ENCODE assay signal across 8 cellular contexts in the genomic region with DNA sequence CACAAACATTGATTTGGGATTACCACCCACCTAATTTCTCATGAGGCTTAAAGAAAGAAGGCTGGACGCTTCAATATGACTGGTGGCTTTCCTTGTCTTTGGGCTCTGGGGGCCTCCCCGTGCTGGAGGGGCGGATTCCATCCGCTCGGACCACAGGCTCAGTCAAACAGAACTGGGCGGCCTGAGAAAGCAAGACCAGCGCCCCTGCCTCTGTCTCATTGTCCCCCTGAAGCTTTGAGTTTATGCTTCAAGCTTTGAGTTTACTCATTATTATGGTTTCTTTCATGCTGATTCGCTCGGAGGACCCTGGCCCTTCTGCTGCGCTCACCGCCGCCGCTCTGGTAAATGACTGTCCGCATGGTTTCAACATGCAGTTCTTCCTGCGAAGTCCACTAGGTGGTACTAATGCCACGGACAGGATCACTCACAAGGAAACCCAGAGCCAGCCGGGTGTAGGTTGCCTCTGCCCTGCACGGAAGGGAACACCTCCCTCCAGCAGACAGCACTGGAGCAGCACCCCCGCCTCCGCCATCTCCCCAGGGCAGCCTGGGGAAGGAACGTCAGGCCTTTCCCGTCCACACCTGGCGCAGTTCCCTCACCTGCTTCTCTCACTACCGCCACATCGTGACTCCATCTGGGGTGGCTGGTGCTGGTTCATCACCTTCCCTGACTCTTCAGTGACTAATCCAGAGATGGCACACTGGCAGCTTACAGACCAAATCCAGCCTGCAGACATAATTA. TPM values are rescaled to one million over a fixed set of nuclear protein-coding genes. Genes with fewer than 3 reads are reported as not detected.
DNase-seq lines count a peak whose midpoint lies in the region; ATAC-seq, FAIRE-seq and TF ChIP-seq lines count a peak whose summit lies in the region.

No MANE protein-coding gene starts in this region.

- H3K36me3 ChIP-seq in HUES64 (ENCODE audit: insufficient read depth, low read length) = peaks cover 32% of the 10 kb centered on the region
- peaks cover 74% of the 10 kb centered on the region for H3K36me3 ChIP-seq in OCI-LY3 (replicated peaks; ENCODE audit: low read depth, low read length)
- no peaks in the 10 kb centered on the region for H3K36me3 ChIP-seq in colonic mucosa
- no peaks in the 10 kb centered on the region for H3K36me3 ChIP-seq in kidney (ENCODE audit: control insufficient read depth in 1 of 2, insufficient read depth in 2 of 2, low read length in 2 of 2)

- H3K4me1 ChIP-seq in HUES64 (ENCODE audit: insufficient read depth, low read length) (peaks cover 18% of the 10 kb centered on the region; the same call in 1 of the 2 replicates), OCI-LY3 (ENCODE audit: low read length) (no peaks in the 10 kb centered on the region), colonic mucosa (peaks cover 7% of the 10 kb centered on the region), kidney (ENCODE audit: control insufficient read depth in 1 of 2, insufficient read depth in 1 of 2, low read depth in 1 of 2, low read length in 2 of 2) (peaks cover 3 to 4% of the 10 kb centered on the region in 2 donors)

- intact Hi-C loops in colonic mucosa (cut with DNase I) = loop anchor here (2.0 to 5.0 kb wide), 2 partner anchors 110 to 219 kb away; no protein-coding TSS in a partner anchor
- intact Hi-C loops in kidney (cut with DNase I) = no loop called here

- H3K9me3 Mint-ChIP-seq in stimulated activated naive CD8-positive, alpha-beta T cell treated with anti-CD3 and anti-CD28 coated beads, Interleukin-15, amount 100 ng/mL, for 72 hours = no peaks in the 10 kb centered on the region

- WGBS in HUES64 = 15% methylated on average over 25 of the region's 25 CpGs

- no peak overlapping the region for H3K4me3 Mint-ChIP-seq in stimulated activated naive CD8-positive, alpha-beta T cell treated with anti-CD3 and anti-CD28 coated beads, Interleukin-15, amount 100 ng/mL, for 72 hours

- H3K27ac Mint-ChIP-seq in stimulated activated naive CD8-positive, alpha-beta T cell treated with anti-CD3 and anti-CD28 coated beads, Interleukin-15, amount 100 ng/mL, for 72 hours = peak overlapping the region in 1 of 2 donors; percentile 61

- peak; percentile 50 for DNase-seq in DMS 273 treated with DMSO at 0.1 percent for 48 hours (lab: John Stamatoyannopoulos, UW)
- peak; percentile 87 for DNase-seq in colonic mucosa
- peak; percentile 94 for DNase-seq in kidney
- DNase-seq in stimulated activated naive CD8-positive, alpha-beta T cell treated with anti-CD3 and anti-CD28 coated beads, Interleukin-15, amount 100 ng/mL, for 72 hours = no peak

- peak; percentile 62 for ATAC-seq in stimulated activated naive CD8-positive, alpha-beta T cell treated with anti-CD3 and anti-CD28 coated beads, Interleukin-15, amount 100 ng/mL, for 72 hours
- ATAC-seq in HG02678 (IDR thresholded peaks at IDR 0.05; ENCODE audit: unreplicated experiment) = no peak
- ATAC-seq in HG02610 (IDR thresholded peaks at IDR 0.05; ENCODE audit: unreplicated experiment) = no peak

- H3K27me3 Mint-ChIP-seq in stimulated activated naive CD8-positive, alpha-beta T cell treated with anti-CD3 and anti-CD28 coated beads, Interleukin-15, amount 100 ng/mL, for 72 hours = no peaks in the 10 kb centered on the region

- H3K4me3 ChIP-seq in HUES64 (ENCODE audit: low read length) = peak overlapping the region; percentile 45
- no peak overlapping the region for H3K4me3 ChIP-seq in OCI-LY3 (ENCODE audit: low read length)
- H3K4me3 ChIP-seq in colonic mucosa = no peak overlapping the region
- peak overlapping the region in 1 of 2 donors; percentile 17 for H3K4me3 ChIP-seq in kidney (ENCODE audit: low read length in 2 of 2)

- FAIRE-seq in kidney (lab: Jason Lieb, UNC) = peak; percentile 23

- peak overlapping the region; percentile 54; the same call in 1 of the 2 replicates for H3K9ac ChIP-seq in HUES64 (ENCODE audit: low read depth, low read length)
- no peak overlapping the region for H3K9ac ChIP-seq in OCI-LY3 (ENCODE audit: low read length)
- peak overlapping the region in 1 of 2 donors; percentile 52 for H3K9ac ChIP-seq in colonic mucosa (ENCODE audit: low read depth in 2 of 2, low read length in 2 of 2)
- H3K9ac ChIP-seq in kidney (ENCODE audit: low read length in 2 of 2) = peak overlapping the region in 1 of 2 donors; percentile 25

- peak; percentile 45 for TF ChIP-seq CTCF in OCI-LY3 (IDR thresholded peaks at IDR 0.05; ENCODE audit: low read depth, low read length)
- TF ChIP-seq CTCF in colonic mucosa (IDR thresholded peaks at IDR 0.05) = peak; percentile 45
- TF ChIP-seq CTCF in kidney (IDR thresholded peaks at IDR 0.05; ENCODE audit: borderline replicate concordance, extremely low read depth, insufficient read depth) = peak; percentile 79

- no peaks in the 10 kb centered on the region for H3K27me3 ChIP-seq in HUES64 (ENCODE audit: insufficient read depth, low read length)
- H3K27me3 ChIP-seq in OCI-LY3 (ENCODE audit: low read depth, low read length) = no peaks in the 10 kb centered on the region
- H3K27me3 ChIP-seq in colonic mucosa = no peaks in the 10 kb centered on the region

- H3K9me3 ChIP-seq in HUES64 (ENCODE audit: insufficient read depth, low read depth, low read length) (no peaks in the 10 kb centered on the region), OCI-LY3 (ENCODE audit: insufficient read depth, low read length) (no peaks in the 10 kb centered on the region), colonic mucosa (no peaks in the 10 kb centered on the region), kidney (ENCODE audit: control insufficient read depth in 1 of 2, low read length in 2 of 2) (no peaks in the 10 kb centered on the region)

- no peak overlapping the region for H3K4me2 ChIP-seq in OCI-LY3 (ENCODE audit: low read length)

- H4K20me1 ChIP-seq in OCI-LY3 (ENCODE audit: insufficient read depth, low read length) = peaks cover 64% of the 10 kb centered on the region

- peaks cover under 1% of the 10 kb centered on the region; the same call in 1 of the 2 replicates for H3K79me2 ChIP-seq in OCI-LY3 (ENCODE audit: low read length)

- H3K4me1 Mint-ChIP-seq in stimulated activated naive CD8-positive, alpha-beta T cell treated with anti-CD3 and anti-CD28 coated beads, Interleukin-15, amount 100 ng/mL, for 72 hours = peaks cover 36% of the 10 kb centered on the region

- H2AFZ ChIP-seq in OCI-LY3 (ENCODE audit: low read depth, low read length) = no peak overlapping the region

- H3K27ac ChIP-seq in HUES64 (ENCODE audit: low read depth, low read length) (peak overlapping the region; percentile 43; the same call in 1 of the 2 replicates), OCI-LY3 (ENCODE audit: low read length) (0 out of 2 replicates have a peak overlapping the region, but pooled peaks have one; percentile 49), colonic mucosa (peak overlapping the region; percentile 38), kidney (ENCODE audit: low read depth in 2 of 2, low read length in 2 of 2) (no peak overlapping the region)

RNA-seq across cellular contexts. Expression of gene TIGAR, which starts 13.2 kb away (rescaled TPM):
- 11.1 TPM for polyA plus RNA-seq in HUES64 (2013, experiment 1 of 2)
- polyA plus RNA-seq in HUES64 (2013, experiment 2 of 2) = 16.4 TPM
- total RNA-seq in colonic mucosa = 10 to 100 TPM; 14.1 to 17.7 TPM
- 11.8 TPM for total RNA-seq in kidney
- polyA plus RNA-seq in kidney (ENCODE audit: insufficient read depth, low read depth, low replicate concordance) = 3.6 TPM

RNA-seq across cellular contexts. Expression of gene CCND2, which starts 34.2 kb away (rescaled TPM):
- polyA plus RNA-seq in HUES64 (2013, experiment 1 of 2) = 54.8 TPM
- polyA plus RNA-seq in HUES64 (2013, experiment 2 of 2) = 65.7 TPM
- total RNA-seq in colonic mucosa = 100 to 1,000 TPM; 180 to 217 TPM
- 94.4 TPM for total RNA-seq in kidney
- 3.3 TPM for polyA plus RNA-seq in kidney (ENCODE audit: insufficient read depth, low read depth, low replicate concordance)

Comparison
In these comparisons a context has a peak if more than half of its experiments do, and no peak if none do; other contexts are left out.
1. DNase-seq: peak in DMS 273 treated with DMSO at 0.1 percent for 48 hours (single experiment), colonic mucosa (single experiment) and kidney (single experiment); none in stimulated activated naive CD8-positive, alpha-beta T cell treated with anti-CD3 and anti-CD28 coated beads, Interleukin-15, amount 100 ng/mL, for 72 hours (0 of 2).
2. H3K27ac ChIP-seq: peak in HUES64 (single experiment), OCI-LY3 (single experiment) and colonic mucosa (single experiment); none in kidney (0 of 2).
3. Peak in every context shown above with its lines, with median percentiles within 50 percentile points of each other: CTCF ChIP-seq.